In the genomic region with DNA sequence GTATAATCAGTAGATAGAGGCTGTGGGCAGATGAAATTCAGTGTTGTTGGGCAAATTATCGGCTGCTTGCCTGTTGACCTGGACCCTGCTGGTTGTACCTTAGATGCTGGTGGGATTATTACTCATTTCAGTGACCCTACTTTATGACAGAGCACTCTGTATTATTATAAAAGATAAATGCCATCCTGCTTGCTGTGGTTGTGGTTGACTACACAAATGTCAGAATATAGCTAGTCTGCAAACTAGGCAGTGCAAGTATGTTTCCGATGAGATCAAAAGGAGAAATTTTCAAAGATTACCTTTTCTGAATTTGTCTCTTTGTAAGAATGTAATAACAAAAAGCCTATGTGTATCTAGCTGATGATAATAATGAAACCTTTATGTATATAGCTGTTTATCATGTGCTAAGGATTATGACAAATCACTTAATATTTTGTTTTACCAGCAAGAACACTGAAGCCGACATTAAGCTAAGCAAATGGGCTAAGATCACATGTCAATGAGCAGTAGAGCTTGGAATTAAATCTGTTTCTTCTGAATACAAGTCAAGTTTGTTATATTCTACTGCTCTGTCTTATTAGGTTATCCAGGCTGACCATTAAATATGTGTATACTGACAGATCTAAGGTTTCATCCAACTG, we compare ENCODE assay signal across 20 cellular contexts.
"Had no signal": no experiment of that assay in that cellular context is flagged by ENCODE, and none has a peak within 500 bp of the region (broad histone marks: within the 10 kb centered on the region; RNA-seq: fewer than 3 reads in every experiment).

No MANE protein-coding gene starts in this region.

- H3K4me3 ChIP-seq: SJSA1 had no signal

- H3K4me3 Mint-ChIP-seq: activated B cell treated with CpG ODN at 0.5 μM for 24 hours; activated CD4-positive, alpha-beta memory T cell treated with anti-CD3 and anti-CD28 coated beads for 36 hours; activated CD4-positive, alpha-beta T cell treated with anti-CD3 and anti-CD28 coated beads, Interleukin-2, amount 10 ng/mL, durations not matched to agents 7 days and 5 days; activated T-cell treated with anti-CD3 and anti-CD28 coated beads, Interleukin-2, amount 50 U/mL, for 72 hours; T-helper 17 cell had no signal

- H3K27ac ChIP-seq: brain microvascular endothelial cell, KMS-11, SJSA1 had no signal

- H3K27ac Mint-ChIP-seq: activated B cell treated with CpG ODN at 0.5 μM for 24 hours; activated CD4-positive, alpha-beta memory T cell treated with anti-CD3 and anti-CD28 coated beads for 36 hours; activated CD4-positive, alpha-beta T cell treated with anti-CD3 and anti-CD28 coated beads, Interleukin-2, amount 10 ng/mL, durations not matched to agents 7 days and 5 days; activated T-cell treated with anti-CD3 and anti-CD28 coated beads, Interleukin-2, amount 50 U/mL, for 72 hours; T-helper 17 cell had no signal

- H3K27me3 ChIP-seq: brain microvascular endothelial cell, SJSA1 had no signal

- ATAC-seq: PC-3, T-helper 17 cell had no signal

- H3K27me3 Mint-ChIP-seq: activated B cell treated with CpG ODN at 0.5 μM for 24 hours; activated CD4-positive, alpha-beta memory T cell treated with anti-CD3 and anti-CD28 coated beads for 36 hours; activated CD4-positive, alpha-beta T cell treated with anti-CD3 and anti-CD28 coated beads, Interleukin-2, amount 10 ng/mL, durations not matched to agents 7 days and 5 days; T-helper 17 cell had no signal

- DNase-seq: activated B cell treated with CpG ODN at 0.5 μM for 24 hours; activated CD4-positive, alpha-beta memory T cell treated with anti-CD3 and anti-CD28 coated beads for 36 hours; activated CD4-positive, alpha-beta T cell treated with anti-CD3 and anti-CD28 coated beads, Interleukin-2, amount 10 ng/mL, durations not matched to agents 7 days and 5 days; activated CD8-positive, alpha-beta memory T cell treated with anti-CD3 and anti-CD28 coated beads, Interleukin-2, amount 50 U/mL, for 4 hours; activated naive CD4-positive, alpha-beta T cell treated with anti-CD3 and anti-CD28 coated beads, Interleukin-2, amount 50 U/mL, for 16 hours; activated T-cell treated with anti-CD3 and anti-CD28 coated beads, Interleukin-2, amount 50 U/mL, for 72 hours; brain microvascular endothelial cell; cerebellar nuclear complex; NCI-H1092 treated with DMSO at 0.1 percent for 48 hours; NCI-H1417 treated with DMSO at 0.1 percent for 48 hours; NCI-H1694; NCI-H2029; NCI-H446; NCI-H524; PC-3; SHP77; T-helper 17 cell; T-helper 9 cell had no signal

- H3K9me3 Mint-ChIP-seq: activated B cell treated with CpG ODN at 0.5 μM for 24 hours; activated CD4-positive, alpha-beta memory T cell treated with anti-CD3 and anti-CD28 coated beads for 36 hours; activated CD4-positive, alpha-beta T cell treated with anti-CD3 and anti-CD28 coated beads, Interleukin-2, amount 10 ng/mL, durations not matched to agents 7 days and 5 days; activated T-cell treated with anti-CD3 and anti-CD28 coated beads, Interleukin-2, amount 50 U/mL, for 72 hours had no signal

- H3K4me1 ChIP-seq: SJSA1 had no signal

- H3K36me3 ChIP-seq: brain microvascular endothelial cell, SJSA1 had no signal

- H3K9me3 ChIP-seq: SJSA1 had no signal

- H3K36me3 Mint-ChIP-seq: activated CD4-positive, alpha-beta memory T cell treated with anti-CD3 and anti-CD28 coated beads for 36 hours had no signal
